8 cellular contexts compared by ENCODE assay signal in genomic region chr1:54542962-54543539, GRCh38. TPM values are rescaled to one million over a fixed set of nuclear protein-coding genes. Genes with fewer than 3 reads are reported as not detected.
DNase-seq lines count a peak whose midpoint lies in the region; ATAC-seq and TF ChIP-seq lines count a peak whose summit lies in the region.

No MANE protein-coding gene starts in this region.

- no peak for DNase-seq in T-helper 2 cell treated with Interferon-gamma antibody and Interleukin-4, amounts not matched to agents 5 μg/mL and 100 μg/mL, for 36 hours (ENCODE audit: low spot score)
- no peak for DNase-seq in T-helper 2 cell
- DNase-seq in WTC11 (ENCODE audit: low spot score) = no peak
- DNase-seq in iPS DF 19.7 (ENCODE audit: low read depth, low spot score) = peak; percentile 20
- DNase-seq in stimulated activated naive CD8-positive, alpha-beta T cell treated with anti-CD3 and anti-CD28 coated beads, Interleukin-15, amount 100 ng/mL, for 72 hours = no peak
- no peak for DNase-seq in activated CD8-positive, alpha-beta memory T cell treated with anti-CD3 and anti-CD28 coated beads, Interleukin-2, amount 50 U/mL, for 48 hours
- DNase-seq in COR-L47 (lab: John Stamatoyannopoulos, UW) = no peak

- TF ChIP-seq CTCF in WTC11 (IDR thresholded peaks at IDR 0.05) = no peak

- no peaks in the 10 kb centered on the region for H3K36me3 Mint-ChIP-seq in T-helper 2 cell treated with Interferon-gamma antibody and Interleukin-4, amounts not matched to agents 5 μg/mL and 100 μg/mL, for 36 hours (ENCODE audit: low read depth)
- H3K36me3 Mint-ChIP-seq in WTC11 = no peaks in the 10 kb centered on the region

- ATAC-seq in WTC11 (peak; percentile 3), HG02840 (IDR thresholded peaks at IDR 0.05; ENCODE audit: low FRiP score, unreplicated experiment) (no peak)
- no peak for ATAC-seq in stimulated activated naive CD8-positive, alpha-beta T cell treated with anti-CD3 and anti-CD28 coated beads, Interleukin-15, amount 100 ng/mL, for 72 hours

- H3K9me3 Mint-ChIP-seq in T-helper 2 cell treated with Interferon-gamma antibody and Interleukin-4, amounts not matched to agents 5 μg/mL and 100 μg/mL, for 36 hours = no peaks in the 10 kb centered on the region
- no peaks in the 10 kb centered on the region for H3K9me3 Mint-ChIP-seq in WTC11
- H3K9me3 Mint-ChIP-seq in stimulated activated naive CD8-positive, alpha-beta T cell treated with anti-CD3 and anti-CD28 coated beads, Interleukin-15, amount 100 ng/mL, for 72 hours = no peaks in the 10 kb centered on the region

- CTCF ChIA-PET in WTC11 (lab: Charles Lee) = interaction anchor here (1.1 kb wide), 1 partner anchor 53 kb away, joined by 3 read pairs; no protein-coding TSS in a partner anchor

- POLR2A ChIA-PET in WTC11 (lab: Charles Lee) = interaction anchor here (0.6 kb wide), 1 partner anchor 27 kb away, joined by 4 read pairs; no protein-coding TSS in a partner anchor

- H3K27me3 Mint-ChIP-seq in T-helper 2 cell treated with Interferon-gamma antibody and Interleukin-4, amounts not matched to agents 5 μg/mL and 100 μg/mL, for 36 hours (ENCODE audit: low read depth) = peaks cover 16% of the 10 kb centered on the region
- H3K27me3 Mint-ChIP-seq in WTC11 (ENCODE audit: low read depth) = peaks cover 11% of the 10 kb centered on the region; the same call in 1 of the 2 replicates
- H3K27me3 Mint-ChIP-seq in stimulated activated naive CD8-positive, alpha-beta T cell treated with anti-CD3 and anti-CD28 coated beads, Interleukin-15, amount 100 ng/mL, for 72 hours = no peaks in the 10 kb centered on the region

- H3K4me1 Mint-ChIP-seq in T-helper 2 cell treated with Interferon-gamma antibody and Interleukin-4, amounts not matched to agents 5 μg/mL and 100 μg/mL, for 36 hours (ENCODE audit: low read depth) = peaks cover 10% of the 10 kb centered on the region
- H3K4me1 Mint-ChIP-seq in WTC11 = peaks cover 32% of the 10 kb centered on the region
- H3K4me1 Mint-ChIP-seq in stimulated activated naive CD8-positive, alpha-beta T cell treated with anti-CD3 and anti-CD28 coated beads, Interleukin-15, amount 100 ng/mL, for 72 hours = peaks cover 25% of the 10 kb centered on the region

- peak overlapping the region; percentile 67 for H3K27ac Mint-ChIP-seq in T-helper 2 cell treated with Interferon-gamma antibody and Interleukin-4, amounts not matched to agents 5 μg/mL and 100 μg/mL, for 36 hours
- H3K27ac Mint-ChIP-seq in WTC11 = no peak overlapping the region
- H3K27ac Mint-ChIP-seq in stimulated activated naive CD8-positive, alpha-beta T cell treated with anti-CD3 and anti-CD28 coated beads, Interleukin-15, amount 100 ng/mL, for 72 hours = peak overlapping the region in 1 of 2 donors; percentile 50

- H3K4me3 Mint-ChIP-seq in T-helper 2 cell treated with Interferon-gamma antibody and Interleukin-4, amounts not matched to agents 5 μg/mL and 100 μg/mL, for 36 hours = peak overlapping the region; percentile 77
- peak overlapping the region; percentile 77 for H3K4me3 Mint-ChIP-seq in WTC11
- peak overlapping the region; percentile 73 to 86 for H3K4me3 Mint-ChIP-seq in stimulated activated naive CD8-positive, alpha-beta T cell treated with anti-CD3 and anti-CD28 coated beads, Interleukin-15, amount 100 ng/mL, for 72 hours

TF ChIP-seq in WTC11, 78 proteins besides CTCF, POLR2A, EP300 and RAD21:
- TF ChIP-seq ATF1 (CRISPR knock-in tag; IDR thresholded peaks at IDR 0.05) (no peak), NFYB (CRISPR knock-in tag; conservative IDR thresholded peaks at IDR 0.05; ENCODE audit: low read depth) (peak; percentile 45; the same call in 1 of the 2 replicates), MAX (CRISPR knock-in tag; IDR thresholded peaks at IDR 0.05) (no peak), ZNF416 (CRISPR knock-in tag; IDR thresholded peaks at IDR 0.05) (no peak)
- TF ChIP-seq, protein P1, sequence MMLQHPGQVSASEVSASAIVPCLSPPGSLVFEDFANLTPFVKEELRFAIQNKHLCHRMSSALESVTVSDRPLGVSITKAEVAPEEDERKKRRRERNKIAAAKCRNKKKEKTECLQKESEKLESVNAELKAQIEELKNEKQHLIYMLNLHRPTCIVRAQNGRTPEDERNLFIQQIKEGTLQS (CRISPR knock-in tag; conservative IDR thresholded peaks at IDR 0.05) = no peak

RNA-seq across cellular contexts. Expression of gene ACOT11, which starts 5.0 kb away (rescaled TPM):
- total RNA-seq in WTC11 (2021) = 3.8 to 4.4 TPM (median 4.2 TPM) in 3 replicates
